Comparison of ENCODE assay signal across 13 cellular contexts in genomic region chr13:21058361-21058760, GRCh38. TPM values are rescaled to one million over a fixed set of nuclear protein-coding genes. Genes with fewer than 3 reads are reported as not detected.
DNase-seq lines count a peak whose midpoint lies in the region; ATAC-seq and TF ChIP-seq lines count a peak whose summit lies in the region.
"Had no signal": no experiment of that assay in that cellular context is flagged by ENCODE, and none has a peak within 500 bp of the region (broad histone marks: within the 10 kb centered on the region; RNA-seq: fewer than 3 reads in every experiment).

No MANE protein-coding gene starts in this region.

- no peak overlapping the region for H2AK9ac ChIP-seq in IMR-90 (replicated peaks; ENCODE audit: low read depth, low read length, poor library complexity)

- H3K9ac ChIP-seq in IMR-90 (ENCODE audit: low read depth, low read length): no peak overlapping the region

- peak overlapping the region; percentile 60; the same call in 1 of the 2 replicates for H3K23ac ChIP-seq in IMR-90 (ENCODE audit: low read depth, low read length)

- no peak overlapping the region for H2BK120ac ChIP-seq in IMR-90 (ENCODE audit: low read depth, low read length)

- H2AFZ ChIP-seq in IMR-90 (replicated peaks; ENCODE audit: low read length, poor library complexity): no peak overlapping the region

- H3K4me1 ChIP-seq in IMR-90 (ENCODE audit: control insufficient read depth, insufficient read depth, low read length): peaks cover 27% of the 10 kb centered on the region

- H4K20me1 ChIP-seq in IMR-90 (ENCODE audit: insufficient read depth, low read length): peaks cover 70% of the 10 kb centered on the region

- TF ChIP-seq POLR2A in IMR-90 (IDR thresholded peaks at IDR 0.05; ENCODE audit: low read depth, low read length): no peak

- H3K4me2 ChIP-seq in IMR-90 (ENCODE audit: low read depth, low read length): peak overlapping the region; percentile 85

- dilution Hi-C loops in IMR-90 (cut with HindIII; ENCODE audit: low sequenced_read_pairs, unreplicated experiment): no loop called here

- H3K9me3 Mint-ChIP-seq in CD4-positive, alpha-beta T cell: no peaks in the 10 kb centered on the region
- H3K9me3 Mint-ChIP-seq in chondrocyte (ENCODE audit: low read depth): no peaks in the 10 kb centered on the region
- H3K9me3 Mint-ChIP-seq in neural crest cell: no peaks in the 10 kb centered on the region
- no peaks in the 10 kb centered on the region for H3K9me3 Mint-ChIP-seq in activated naive CD8-positive, alpha-beta T cell treated with anti-CD3 and anti-CD28 coated beads, Interleukin-2, amount 50 U/mL, for 24 hours

- H2AK5ac ChIP-seq in IMR-90 (ENCODE audit: low read depth, low read length): no peak overlapping the region

- no peak for ATAC-seq in CD4-positive, alpha-beta T cell (ENCODE audit: poor library complexity)
- ATAC-seq in IMR-90 (ENCODE audit: low read depth) (no peak), HG03045 (IDR thresholded peaks at IDR 0.05; ENCODE audit: unreplicated experiment) (no peak)
- no peak for ATAC-seq in activated naive CD8-positive, alpha-beta T cell treated with anti-CD3 and anti-CD28 coated beads, Interleukin-2, amount 50 U/mL, for 24 hours

- no peak overlapping the region for H2BK5ac ChIP-seq in IMR-90 (ENCODE audit: low read depth, low read length, poor library complexity, severe bottlenecking)

- no peak for TF ChIP-seq RAD21 in IMR-90 (IDR thresholded peaks at IDR 0.05; ENCODE audit: low read length)

- H2BK15ac ChIP-seq in IMR-90 (ENCODE audit: low read depth, low read length): no peak overlapping the region

- no peak for TF ChIP-seq CTCF in CD4-positive, alpha-beta T cell (IDR thresholded peaks at IDR 0.05)
- TF ChIP-seq CTCF in IMR-90 (conservative IDR thresholded peaks at IDR 0.05; ENCODE audit: low read depth, low read length) (no peak), chondrocyte (IDR thresholded peaks at IDR 0.05) (no peak), neural crest cell (conservative IDR thresholded peaks at IDR 0.05) (no peak), GM13977 (IDR thresholded peaks at IDR 0.05; ENCODE audit: extremely low read depth, insufficient read depth, missing control alignments) (no peak)

- H4K91ac ChIP-seq in IMR-90 (ENCODE audit: insufficient read depth, low read depth, low read length): no peak overlapping the region

- intact Hi-C loops in CD4-positive, alpha-beta T cell (cut with DNase I, micrococcal nuclease): no loop called here
- intact Hi-C loops in IMR-90 (cut with micrococcal nuclease): no loop called here

- H3K79me1 ChIP-seq in IMR-90 (ENCODE audit: low read depth in 1 of 2, low read length in 2 of 2): peaks cover 0 to 32% of the 10 kb centered on the region in 2 experiments; a peak in 2 of 4 replicates

- H3K27me3 ChIP-seq in CD4-positive, alpha-beta T cell (ENCODE audit: control insufficient read depth, insufficient read depth, low read length): peaks cover 19% of the 10 kb centered on the region
- no peaks in the 10 kb centered on the region for H3K27me3 ChIP-seq in IMR-90 (ENCODE audit: control insufficient read depth, insufficient read depth, low read length)
- H3K27me3 ChIP-seq: Peyer's patch had no signal

- no TSS peak for BruUV-seq in IMR-90 (replicated peaks; lab: Mats Ljungman, UMichigan)

- no peak overlapping the region for H4K5ac ChIP-seq in IMR-90 (ENCODE audit: low read depth, low read length)

- no peak overlapping the region for H3K4me3 ChIP-seq in IMR-90 (ENCODE audit: insufficient read depth, low read depth, low read length)
- H3K4me3 ChIP-seq: Peyer's patch had no signal

- no peak overlapping the region for H3K56ac ChIP-seq in IMR-90 (ENCODE audit: extremely low read depth, insufficient read depth, low read length)

- CTCF ChIA-PET in CD4-positive, alpha-beta T cell (lab: Charles Lee): interaction anchor here (1.0 kb wide), 1 partner anchor 239 kb away, joined by 3 read pairs; no protein-coding TSS in a partner anchor
- CTCF ChIA-PET in IMR-90 (lab: Yijun Ruan, JAX): interaction anchor here (1.3 kb wide), 1 partner anchor 114 kb away, joined by 3 read pairs; no protein-coding TSS in a partner anchor

- peaks cover 21% of the 10 kb centered on the region for H3K9me1 ChIP-seq in IMR-90 (ENCODE audit: insufficient read depth, low read length)

- peaks cover 43% of the 10 kb centered on the region for H3K27me3 Mint-ChIP-seq in CD4-positive, alpha-beta T cell
- H3K27me3 Mint-ChIP-seq in chondrocyte (ENCODE audit: low read depth): no peaks in the 10 kb centered on the region
- H3K27me3 Mint-ChIP-seq in neural crest cell (ENCODE audit: low read depth): no peaks in the 10 kb centered on the region
- peaks cover 29% of the 10 kb centered on the region for H3K27me3 Mint-ChIP-seq in activated naive CD8-positive, alpha-beta T cell treated with anti-CD3 and anti-CD28 coated beads, Interleukin-2, amount 50 U/mL, for 24 hours

- POLR2A ChIA-PET in CD4-positive, alpha-beta T cell (lab: Charles Lee): interaction anchor here (0.7 kb wide), 1 partner anchor 12 kb away, joined by 4 read pairs; no protein-coding TSS in a partner anchor
- POLR2A ChIA-PET in IMR-90 (lab: Charles Lee; ENCODE audit: unreplicated experiment): interaction anchor here (0.7 to 1.0 kb wide), 2 partner anchors 14 to 66 kb away, joined by 4 to 6 read pairs; no protein-coding TSS in a partner anchor

- no peak overlapping the region for H4K8ac ChIP-seq in IMR-90 (ENCODE audit: low read depth in 2 of 2, low read length in 2 of 2)

- H3K14ac ChIP-seq in IMR-90 (replicated peaks; ENCODE audit: low read depth, low read length): no peak overlapping the region

- peaks cover 4% of the 10 kb centered on the region for H3K4me1 Mint-ChIP-seq in CD4-positive, alpha-beta T cell (ENCODE audit: low read depth)
- H3K4me1 Mint-ChIP-seq in chondrocyte (ENCODE audit: low read depth) (peaks cover 65% of the 10 kb centered on the region), neural crest cell (peaks cover 35% of the 10 kb centered on the region)
- H3K4me1 Mint-ChIP-seq in activated naive CD8-positive, alpha-beta T cell treated with anti-CD3 and anti-CD28 coated beads, Interleukin-2, amount 50 U/mL, for 24 hours: peaks cover 4% of the 10 kb centered on the region

- no peaks in the 10 kb centered on the region for H3K9me3 ChIP-seq in CD4-positive, alpha-beta T cell (ENCODE audit: control insufficient read depth, low read length)
- no peaks in the 10 kb centered on the region for H3K9me3 ChIP-seq in IMR-90 (ENCODE audit: control insufficient read depth, insufficient read depth, low read length)
- H3K9me3 ChIP-seq: Peyer's patch had no signal

- no peaks in the 10 kb centered on the region for H3K36me3 Mint-ChIP-seq in CD4-positive, alpha-beta T cell (ENCODE audit: low read depth)
- H3K36me3 Mint-ChIP-seq in chondrocyte (ENCODE audit: low read depth) (peaks cover under 1% of the 10 kb centered on the region), neural crest cell (ENCODE audit: low read depth) (no peaks in the 10 kb centered on the region)
- no peaks in the 10 kb centered on the region for H3K36me3 Mint-ChIP-seq in activated naive CD8-positive, alpha-beta T cell treated with anti-CD3 and anti-CD28 coated beads, Interleukin-2, amount 50 U/mL, for 24 hours (ENCODE audit: low read depth)

- 60% methylated on average over 1 of the region's 2 CpGs; no CpG with 5 or more reads in 1 of the 2 experiments for WGBS in IMR-90 (ENCODE audit: extremely low coverage in 2 of 2, insufficient read length in 1 of 2), 2 experiments

- no peak overlapping the region for H3K18ac ChIP-seq in IMR-90 (ENCODE audit: low read depth, low read length)

- H3K4me3 Mint-ChIP-seq in CD4-positive, alpha-beta T cell: peak overlapping the region; percentile 78
- H3K4me3 Mint-ChIP-seq in chondrocyte (ENCODE audit: unreplicated experiment): peak overlapping the region; percentile 86
- peak overlapping the region; percentile 82 for H3K4me3 Mint-ChIP-seq in neural crest cell
- no peak overlapping the region for H3K4me3 Mint-ChIP-seq in activated naive CD8-positive, alpha-beta T cell treated with anti-CD3 and anti-CD28 coated beads, Interleukin-2, amount 50 U/mL, for 24 hours

- no peak overlapping the region for H2BK20ac ChIP-seq in IMR-90 (ENCODE audit: low read depth, low read length)

- H3K27ac Mint-ChIP-seq in CD4-positive, alpha-beta T cell: no peak overlapping the region
- H3K27ac Mint-ChIP-seq in chondrocyte (ENCODE audit: unreplicated experiment) (peak overlapping the region; percentile 32), neural crest cell (ENCODE audit: unreplicated experiment) (no peak overlapping the region)
- no peak overlapping the region for H3K27ac Mint-ChIP-seq in activated naive CD8-positive, alpha-beta T cell treated with anti-CD3 and anti-CD28 coated beads, Interleukin-2, amount 50 U/mL, for 24 hours

- in situ Hi-C loops in IMR-90 (cut with MboI; ENCODE audit: low sequenced_read_pairs) (no loop called here), GM13977 (cut with MboI; ENCODE audit: low pct_unique_long_range_greater_than_20kb, low sequenced_read_pairs, unreplicated experiment) (no loop called here)

- H3K27ac ChIP-seq in CD4-positive, alpha-beta T cell (ENCODE audit: low read depth, low read length): no peak overlapping the region
- H3K27ac ChIP-seq in IMR-90 (ENCODE audit: insufficient read depth, low read length): no peak overlapping the region
- H3K27ac ChIP-seq: epithelial cell of prostate, Peyer's patch had no signal

- peaks cover 15% of the 10 kb centered on the region for H3K36me3 ChIP-seq in IMR-90 (ENCODE audit: control insufficient read depth, insufficient read depth, low read length)
- H3K36me3 ChIP-seq: Peyer's patch had no signal

- H3K4ac ChIP-seq in IMR-90 (ENCODE audit: low read depth, low read length): no peak overlapping the region

- no peak for DNase-seq in CD4-positive, alpha-beta T cell
- no peak for DNase-seq in IMR-90
- no peak for DNase-seq in chondrocyte (ENCODE audit: low spot score)
- no peak for DNase-seq in neural crest cell (ENCODE audit: low read depth, low spot score)
- no peak for DNase-seq in GM13977 (ENCODE audit: low spot score)
- DNase-seq in activated naive CD8-positive, alpha-beta T cell treated with anti-CD3 and anti-CD28 coated beads, Interleukin-2, amount 50 U/mL, for 24 hours: no peak
- no peak for DNase-seq in OCI-M2 (lab: John Stamatoyannopoulos, UW; ENCODE audit: unreplicated experiment)
- DNase-seq: aorta, kidney, NCI-H2171 treated with DMSO at 0.1 percent for 48 hours, Peyer's patch had no signal

TF ChIP-seq in IMR-90, 13 proteins besides CTCF, POLR2A, EP300 and RAD21 (continues in another document):
- TF ChIP-seq BHLHE40 (IDR thresholded peaks at IDR 0.05; ENCODE audit: low read depth, low read length) (no peak), SMC3 (IDR thresholded peaks at IDR 0.05; ENCODE audit: low read depth, low read length) (no peak), CEBPB (IDR thresholded peaks at IDR 0.05; ENCODE audit: low read depth, low read length) (no peak)

RNA-seq across cellular contexts. Expression of gene LATS2, which starts 3.0 kb away (rescaled TPM):
- 1 to 10 TPM; 6.2 to 6.5 TPM for total RNA-seq in CD4-positive, alpha-beta T cell
- total RNA-seq in IMR-90 (2012; rRNA removed) (12.7 and 16.4 TPM in 2 replicates), chondrocyte (58.1 to 104 TPM (median 100 TPM) in 3 replicates), neural crest cell (22.9 and 26.2 TPM in 2 replicates)
- polyA plus RNA-seq in IMR-90 (2012; rRNA removed): 22.4 and 36.9 TPM in 2 replicates
- polyA plus RNA-seq in IMR-90 (2012; cell fraction: cytosol; rRNA removed): 18.2 and 24.6 TPM in 2 replicates
- polyA plus RNA-seq in IMR-90 (2012; cell fraction: nucleus; rRNA removed; ENCODE audit: low replicate concordance): 41.2 and 51.8 TPM in 2 replicates
